6 cellular contexts compared by ENCODE assay signal in the genomic region with DNA sequence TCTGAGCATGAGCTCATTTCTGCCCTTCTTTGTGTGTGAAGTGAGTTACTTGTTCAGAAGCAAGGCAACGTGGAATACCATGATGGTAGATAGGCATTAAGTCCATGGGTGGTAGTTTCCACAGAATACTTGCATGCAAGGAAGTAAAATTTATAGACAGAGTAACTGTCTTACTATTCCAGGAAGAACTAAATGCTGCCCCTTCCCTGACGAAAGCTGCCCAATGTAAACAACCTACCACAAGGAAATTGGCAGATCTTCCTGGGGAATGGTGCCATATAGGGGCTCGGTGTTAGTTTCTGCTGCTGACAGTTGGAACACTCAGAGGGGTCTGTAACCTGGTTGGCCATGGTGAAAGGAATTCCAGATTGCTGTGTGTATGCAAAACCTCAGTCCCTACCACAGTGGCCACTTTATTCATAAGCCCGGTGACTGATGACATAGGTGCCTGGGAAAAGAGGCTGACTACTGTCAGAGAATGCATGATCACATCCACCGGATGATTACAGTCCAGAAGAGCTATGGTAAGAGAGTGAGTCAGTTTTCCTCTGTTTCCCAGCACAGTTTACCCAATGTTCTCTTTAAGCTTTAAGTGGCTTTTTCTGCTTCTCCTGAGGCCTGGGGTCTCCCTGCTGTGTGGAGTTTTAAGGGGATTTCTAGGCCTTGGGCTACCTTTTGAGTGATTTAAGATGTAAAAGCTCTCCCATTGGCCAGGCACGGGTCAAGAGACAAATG.
DNase-seq lines count a peak whose midpoint lies in the region; ATAC-seq, FAIRE-seq and TF ChIP-seq lines count a peak whose summit lies in the region.
"Not testable (repeated sequence)": the region's sequence is repeated elsewhere in the genome, so short reads cannot be mapped to it uniquely, and the experiment has no call there.

No MANE protein-coding gene starts in this region.

- H3K79me2 ChIP-seq in astrocyte (ENCODE audit: insufficient read depth, low read length); smooth muscle cell (ENCODE audit: low read depth): not testable (repeated sequence)

- in situ Hi-C loops in astrocyte of the spinal cord (cut with HindIII; ENCODE audit: low sequenced_read_pairs) = not testable (repeated sequence)

- H3K4me3 ChIP-seq in astrocyte (ENCODE audit: insufficient read depth, low read depth, low read length); astrocyte of the spinal cord (ENCODE audit: low read depth, low read length); mesodermal cell (ENCODE audit: extremely low read depth, insufficient read depth, low read length, poor library complexity, severe bottlenecking); smooth muscle cell: not testable (repeated sequence)

- H3K36me3 ChIP-seq in astrocyte (ENCODE audit: insufficient read depth, low read length); mesodermal cell (ENCODE audit: control insufficient read depth, insufficient read depth, low read length); smooth muscle cell (ENCODE audit: low read depth): not testable (repeated sequence)

- not testable (repeated sequence) for H3K4me3 Mint-ChIP-seq in astrocyte (ENCODE audit: unreplicated experiment)

- not testable (repeated sequence) for H3K27me3 ChIP-seq in astrocyte (ENCODE audit: insufficient read depth, low read length); smooth muscle cell (ENCODE audit: low read depth)

- not testable (repeated sequence) for H3K27me3 Mint-ChIP-seq in astrocyte (ENCODE audit: low read depth, unreplicated experiment)

- 53 to 56% methylated on average over 1 of the region's 6 CpGs for WGBS in mesodermal cell (ENCODE audit: insufficient coverage in 2 of 2), 2 experiments
- WGBS in smooth muscle cell (ENCODE audit: low lambda C conversion rate) = 67% methylated on average over 6 of the region's 6 CpGs

- not testable (repeated sequence) for H2AFZ ChIP-seq in astrocyte (ENCODE audit: low read depth, low read length); smooth muscle cell (ENCODE audit: low read depth)

- H3F3A ChIP-seq in smooth muscle cell (ENCODE audit: low read depth) = not testable (repeated sequence)

- H3K9me3 ChIP-seq in astrocyte (ENCODE audit: insufficient read depth, low read depth, low read length); mesodermal cell (ENCODE audit: control insufficient read depth, low read length); smooth muscle cell (replicated peaks; ENCODE audit: low read depth): not testable (repeated sequence)

- not testable (repeated sequence) for H3K4me1 ChIP-seq in astrocyte (ENCODE audit: insufficient read depth, low read length); mesodermal cell (ENCODE audit: control insufficient read depth, insufficient read depth, low read length, poor library complexity, severe bottlenecking); smooth muscle cell (ENCODE audit: low read depth)

- not testable (repeated sequence) for H3K36me3 Mint-ChIP-seq in astrocyte (ENCODE audit: low read depth, unreplicated experiment)

- H3K4me1 Mint-ChIP-seq in astrocyte (ENCODE audit: low read depth, unreplicated experiment) = not testable (repeated sequence)

- TF ChIP-seq CTCF in astrocyte (IDR thresholded peaks at IDR 0.05; ENCODE audit: insufficient read depth, low read depth, low read length); astrocyte of the spinal cord (IDR thresholded peaks at IDR 0.05; ENCODE audit: low read depth, low read length); smooth muscle cell (IDR thresholded peaks at IDR 0.05; ENCODE audit: borderline replicate concordance, insufficient read depth, poor library complexity, severe bottlenecking): not testable (repeated sequence)

- DNase-seq in HT1080 (ENCODE audit: low read depth) (peak; percentile 85), astrocyte (ENCODE audit: low read depth) (peak; percentile 17), astrocyte of the spinal cord (ENCODE audit: low read depth, low spot score) (peak; percentile 65)
- DNase-seq in smooth muscle cell (lab: John Stamatoyannopoulos, UW; ENCODE audit: unreplicated experiment) = not testable (repeated sequence)

- H3K9me3 Mint-ChIP-seq in astrocyte (ENCODE audit: unreplicated experiment) = not testable (repeated sequence)

- ATAC-seq in esophagus mucosa = peak; percentile 26

- not testable (repeated sequence) for FAIRE-seq in astrocyte (lab: Jason Lieb, UNC)

- not testable (repeated sequence) for H3K9ac ChIP-seq in astrocyte (ENCODE audit: low read length); smooth muscle cell (ENCODE audit: low read depth)

- not testable (repeated sequence) for H3K4me2 ChIP-seq in astrocyte (ENCODE audit: low read length); smooth muscle cell

- not testable (repeated sequence) for H4K20me1 ChIP-seq in astrocyte (ENCODE audit: insufficient read depth, low read length); smooth muscle cell (ENCODE audit: low read depth)

- H3K27ac Mint-ChIP-seq in astrocyte (ENCODE audit: unreplicated experiment) = peak overlapping the region; percentile 51

- H3K27ac ChIP-seq in astrocyte (ENCODE audit: low read depth, low read length) = not testable (repeated sequence)
- H3K27ac ChIP-seq in mesodermal cell (ENCODE audit: low read depth, low read length, severe bottlenecking) (peak overlapping the region; percentile 10), smooth muscle cell (ENCODE audit: low read depth) (peak overlapping the region; percentile 44)
